In genomic region chr20:52291109-52291508, GRCh38 we compare ENCODE assay signal across 1 cellular context.
TF ChIP-seq lines count a peak whose summit lies in the region.

No MANE protein-coding gene starts in this region.

TF ChIP-seq in K562, 482 proteins besides CTCF, POLR2A, EP300 and RAD21 (continued from another document):
- TF ChIP-seq HINFP (tag; conservative IDR thresholded peaks at IDR 0.05; ENCODE audit: low read depth) (no peak), ZNF507 (tag; conservative IDR thresholded peaks at IDR 0.05) (no peak), TGIF2 (CRISPR knock-in tag; IDR thresholded peaks at IDR 0.05) (no peak), ZNF584 (CRISPR knock-in tag; IDR thresholded peaks at IDR 0.05; ENCODE audit: low read depth) (no peak), SRF (CRISPR knock-in tag; IDR thresholded peaks at IDR 0.05) (no peak)
TF ChIP-seq in K562: peak in this region for 25.
